8 cellular contexts compared by ENCODE assay signal in the genomic region with DNA sequence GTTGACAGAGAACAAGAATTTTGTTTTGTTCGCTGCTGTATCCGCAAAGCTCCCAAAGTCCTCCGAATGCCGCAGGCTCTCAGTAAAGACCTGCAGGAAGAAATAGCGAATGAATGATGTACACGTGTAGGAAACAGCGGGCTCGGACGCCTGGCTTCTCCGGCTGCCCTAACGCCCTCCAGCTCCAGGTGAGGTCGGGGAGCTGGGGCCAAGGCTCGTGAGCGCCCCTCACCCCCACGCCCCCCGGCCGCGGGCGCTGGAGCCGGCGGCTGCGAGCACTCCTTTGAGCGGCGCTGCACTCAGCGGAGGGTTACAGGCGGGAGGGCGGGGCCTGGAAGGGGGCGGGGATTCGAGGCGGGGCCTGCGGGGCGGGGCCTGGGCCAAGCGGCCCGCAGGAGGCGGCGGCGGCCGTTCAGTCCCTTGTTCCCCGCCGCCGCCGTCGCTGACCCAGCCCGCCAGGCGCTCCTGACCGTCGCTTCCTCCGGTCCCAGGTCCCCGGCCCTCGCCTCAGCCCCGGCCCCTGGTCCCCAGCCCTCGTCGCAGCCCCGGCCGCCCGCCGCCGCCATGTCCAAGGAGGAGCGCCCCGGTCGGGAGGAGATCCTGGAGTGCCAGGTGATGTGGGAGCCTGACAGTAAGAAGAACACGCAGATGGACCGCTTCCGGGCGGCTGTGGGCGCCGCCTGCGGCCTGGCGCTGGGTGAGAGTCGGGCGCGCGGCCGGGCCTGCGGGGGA. TPM values are rescaled to one million over a fixed set of nuclear protein-coding genes. Genes with fewer than 3 reads are reported as not detected.
A peak's percentile ranks its signal among the peaks of the same experiment; 100 is the strongest.
DNase-seq lines count a peak whose midpoint lies in the region; ATAC-seq and TF ChIP-seq lines count a peak whose summit lies in the region.

A gene with protein sequence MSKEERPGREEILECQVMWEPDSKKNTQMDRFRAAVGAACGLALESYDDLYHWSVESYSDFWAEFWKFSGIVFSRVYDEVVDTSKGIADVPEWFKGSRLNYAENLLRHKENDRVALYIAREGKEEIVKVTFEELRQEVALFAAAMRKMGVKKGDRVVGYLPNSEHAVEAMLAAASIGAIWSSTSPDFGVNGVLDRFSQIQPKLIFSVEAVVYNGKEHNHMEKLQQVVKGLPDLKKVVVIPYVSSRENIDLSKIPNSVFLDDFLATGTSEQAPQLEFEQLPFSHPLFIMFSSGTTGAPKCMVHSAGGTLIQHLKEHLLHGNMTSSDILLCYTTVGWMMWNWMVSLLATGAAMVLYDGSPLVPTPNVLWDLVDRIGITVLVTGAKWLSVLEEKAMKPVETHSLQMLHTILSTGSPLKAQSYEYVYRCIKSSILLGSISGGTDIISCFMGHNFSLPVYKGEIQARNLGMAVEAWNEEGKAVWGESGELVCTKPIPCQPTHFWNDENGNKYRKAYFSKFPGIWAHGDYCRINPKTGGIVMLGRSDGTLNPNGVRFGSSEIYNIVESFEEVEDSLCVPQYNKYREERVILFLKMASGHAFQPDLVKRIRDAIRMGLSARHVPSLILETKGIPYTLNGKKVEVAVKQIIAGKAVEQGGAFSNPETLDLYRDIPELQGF (plus strand): TSS at position 415 of the 732 bp plus-strand sequence. CDS start 150 bp downstream, at position 565.

- no peaks in the 10 kb centered on the region for H3K9me3 Mint-ChIP-seq in chondrocyte (ENCODE audit: low read depth)

- H3K36me3 Mint-ChIP-seq in chondrocyte (ENCODE audit: low read depth) = no peaks in the 10 kb centered on the region

- H3K4me1 Mint-ChIP-seq in chondrocyte (ENCODE audit: low read depth) = peaks cover 30% of the 10 kb centered on the region

- peak within 1 kb of the TSS; percentile 75 for H3K27ac Mint-ChIP-seq in chondrocyte (ENCODE audit: unreplicated experiment)

- peak; percentile 95 for DNase-seq in AG08395 (ENCODE audit: low spot score)
- peak; percentile 68 for DNase-seq in NCI-H226
- DNase-seq in activated CD4-positive, alpha-beta T cell treated with anti-CD3 and anti-CD28 coated beads for 1 hour = peak; percentile 66
- no peak for DNase-seq in chondrocyte (ENCODE audit: low spot score)
- peak; percentile 73 for DNase-seq in kidney tubule cell (ENCODE audit: low spot score)
- peak; percentile 56 to 80 (median 68) for DNase-seq in stimulated activated CD4-positive, alpha-beta T cell treated with anti-CD3 and anti-CD28 coated beads, Interleukin-1b, Interleukin-23, amount 100 ng/mL, for 24 hours (ENCODE audit: low read depth in 4 of 4, low spot score in 1 of 4)

- H3K4me3 Mint-ChIP-seq in chondrocyte (ENCODE audit: unreplicated experiment) = peak within 1 kb of the TSS; percentile 74

- peak; percentile 69 for ATAC-seq in GM18870 (IDR thresholded peaks at IDR 0.05; ENCODE audit: unreplicated experiment)
- ATAC-seq in HG03103 (IDR thresholded peaks at IDR 0.05; ENCODE audit: low read depth, unreplicated experiment) = peak; percentile 88

- no peaks in the 10 kb centered on the region for H3K27me3 Mint-ChIP-seq in chondrocyte (ENCODE audit: low read depth)

- peak; percentile 35 for TF ChIP-seq CTCF in chondrocyte (IDR thresholded peaks at IDR 0.05)

RNA-seq across cellular contexts. Expression of the gene that starts here (rescaled TPM):
- total RNA-seq in chondrocyte = 22.6 to 27.6 TPM (median 23.7 TPM) in 3 replicates
